ENCODE assay signal across 13 cellular contexts in the genomic region with DNA sequence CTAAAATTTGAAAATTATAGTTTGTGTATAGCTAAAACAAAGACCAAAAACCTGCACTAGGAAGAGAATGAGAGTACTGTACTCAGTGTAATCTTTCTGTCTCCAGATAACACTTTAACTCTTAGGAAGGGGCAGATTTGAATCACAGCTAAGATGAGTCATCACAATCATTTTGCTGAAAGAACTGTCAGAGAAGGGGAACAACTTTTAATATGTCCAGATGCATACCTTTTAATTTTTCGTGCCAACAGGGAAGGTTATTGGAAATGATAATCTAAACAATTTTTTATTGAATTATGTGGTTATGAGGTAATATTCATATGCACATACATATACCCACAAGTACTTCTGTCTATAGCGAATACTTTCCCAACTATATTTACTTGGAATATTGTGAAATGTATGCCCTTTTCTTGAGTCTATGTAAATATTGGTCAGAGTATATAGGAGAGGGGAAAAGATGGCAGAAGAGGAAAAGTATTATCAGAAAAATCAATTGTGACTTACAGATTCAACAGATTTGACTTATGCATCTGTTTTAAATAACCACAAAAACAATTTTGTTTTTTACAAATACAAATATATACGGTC. TPM values are rescaled to one million over a fixed set of nuclear protein-coding genes. Genes with fewer than 3 reads are reported as not detected.
DNase-seq lines count a peak whose midpoint lies in the region; ATAC-seq and TF ChIP-seq lines count a peak whose summit lies in the region.
"Had no signal": no experiment of that assay in that cellular context is flagged by ENCODE, and none has a peak within 500 bp of the region (broad histone marks: within the 10 kb centered on the region; RNA-seq: fewer than 3 reads in every experiment).

No MANE protein-coding gene starts in this region.

- peak; percentile 68 for ATAC-seq in GM18858 (IDR thresholded peaks at IDR 0.05; ENCODE audit: unreplicated experiment)
- peak; percentile 53 for ATAC-seq in HG03442 (IDR thresholded peaks at IDR 0.05; ENCODE audit: unreplicated experiment)
- no peak for ATAC-seq in GM19328 (IDR thresholded peaks at IDR 0.05; ENCODE audit: unreplicated experiment)
- ATAC-seq: left ventricle myocardium superior had no signal

- H3K4me3 Mint-ChIP-seq in type B pancreatic cell = no peak overlapping the region
- H3K4me3 Mint-ChIP-seq: activated B cell treated with CpG ODN at 0.5 μM for 24 hours, neural progenitor cell had no signal

- no peaks in the 10 kb centered on the region for H3K9me3 Mint-ChIP-seq in type B pancreatic cell
- H3K9me3 Mint-ChIP-seq: activated B cell treated with CpG ODN at 0.5 μM for 24 hours, neural progenitor cell had no signal

- no peak overlapping the region for H3K4me3 ChIP-seq in astrocyte of the spinal cord (ENCODE audit: low read depth, low read length)
- H3K4me3 ChIP-seq: neural progenitor cell, skin epidermis had no signal

- peaks cover 6% of the 10 kb centered on the region for H3K4me1 Mint-ChIP-seq in type B pancreatic cell (ENCODE audit: unreplicated experiment)
- H3K4me1 Mint-ChIP-seq: activated B cell treated with CpG ODN at 0.5 μM for 24 hours had no signal

- TF ChIP-seq CTCF in astrocyte of the spinal cord (IDR thresholded peaks at IDR 0.05; ENCODE audit: low read depth, low read length) = no peak
- no peak for TF ChIP-seq CTCF in type B pancreatic cell (conservative IDR thresholded peaks at IDR 0.05)

- H3K36me3 Mint-ChIP-seq in type B pancreatic cell = no peaks in the 10 kb centered on the region
- H3K36me3 Mint-ChIP-seq: neural progenitor cell had no signal

- in situ Hi-C loops in astrocyte of the spinal cord (cut with HindIII; ENCODE audit: low sequenced_read_pairs) = no loop called here

- peak overlapping the region; percentile 6 for H3K27ac Mint-ChIP-seq in type B pancreatic cell
- H3K27ac Mint-ChIP-seq: activated B cell treated with CpG ODN at 0.5 μM for 24 hours, neural progenitor cell had no signal

- DNase-seq in astrocyte of the spinal cord (ENCODE audit: low read depth, low spot score) (peak; percentile 25), type B pancreatic cell (ENCODE audit: extremely low spot score, unreplicated experiment) (no peak), NCI-H2107 treated with DMSO at 0.1 percent for 48 hours (lab: John Stamatoyannopoulos, UW; ENCODE audit: unreplicated experiment) (no peak), hippocampal formation (lab: John Stamatoyannopoulos, UW) (no peak)
- DNase-seq: activated B cell treated with CpG ODN at 0.5 μM for 24 hours, left ventricle myocardium superior, NCI-H510A treated with DMSO at 0.1 percent for 48 hours had no signal

- H3K27me3 Mint-ChIP-seq in type B pancreatic cell = peaks cover 3% of the 10 kb centered on the region
- H3K27me3 Mint-ChIP-seq: activated B cell treated with CpG ODN at 0.5 μM for 24 hours had no signal

RNA-seq across cellular contexts. Expression of gene MUC15, which starts 51.1 kb away (rescaled TPM):
- total RNA-seq in type B pancreatic cell (ENCODE audit: low replicate concordance) = 6.9 and 19.7 TPM in 2 replicates
- total RNA-seq: activated B cell treated with CpG ODN at 0.5 μM for 24 hours, left ventricle myocardium superior, temporal lobe had no signal
